Comparison of ENCODE assay signal across 9 cellular contexts in genomic region chr11:86523738-86524602, GRCh38.
A peak's percentile ranks its signal among the peaks of the same experiment; 100 is the strongest.
DNase-seq lines count a peak whose midpoint lies in the region; FAIRE-seq and TF ChIP-seq lines count a peak whose summit lies in the region.
"Had no signal": no experiment of that assay in that cellular context is flagged by ENCODE, and none has a peak within 500 bp of the region (broad histone marks: within the 10 kb centered on the region; RNA-seq: fewer than 3 reads in every experiment).

No MANE protein-coding gene starts in this region.

- H4K20me1 ChIP-seq in keratinocyte (ENCODE audit: control insufficient read depth, extremely low read depth, insufficient read depth, low read length) = no peaks in the 10 kb centered on the region

- H3K4me1 Mint-ChIP-seq in activated T-cell treated with anti-CD3 and anti-CD28 coated beads, Interleukin-2, amount 50 U/mL, for 24 hours (ENCODE audit: low read depth) = peaks cover 15% of the 10 kb centered on the region

- FAIRE-seq in keratinocyte (lab: Jason Lieb, UNC) = peak; percentile 80

- peak overlapping the region in 2 of 3 experiments; percentile 54 to 63 for H3K4me3 ChIP-seq in keratinocyte (ENCODE audit: control insufficient read depth in 2 of 3, extremely low read depth in 1 of 3, insufficient read depth in 2 of 3, low read depth in 1 of 3, low read length in 3 of 3)
- no peak overlapping the region for H3K4me3 ChIP-seq in tibial artery

- H3K79me2 ChIP-seq in keratinocyte (ENCODE audit: control insufficient read depth, insufficient read depth, low read length) = no peaks in the 10 kb centered on the region

- H3K9me3 ChIP-seq in keratinocyte (ENCODE audit: control insufficient read depth, low read depth, low read length) (no peaks in the 10 kb centered on the region), tibial artery (peaks cover 0 to 5% (median 0%) of the 10 kb centered on the region in 3 donors)

- no peak overlapping the region for H2AFZ ChIP-seq in keratinocyte (ENCODE audit: control insufficient read depth, low read length)

- H3K27me3 ChIP-seq in keratinocyte (ENCODE audit: control insufficient read depth, extremely low read depth, insufficient read depth, low read length) = no peaks in the 10 kb centered on the region
- H3K27me3 ChIP-seq in tibial artery = no peaks in the 10 kb centered on the region

- peak overlapping the region; percentile 24 for H3K27ac Mint-ChIP-seq in activated T-cell treated with anti-CD3 and anti-CD28 coated beads, Interleukin-2, amount 50 U/mL, for 24 hours

- peaks cover 2% of the 10 kb centered on the region for H3K27me3 Mint-ChIP-seq in activated T-cell treated with anti-CD3 and anti-CD28 coated beads, Interleukin-2, amount 50 U/mL, for 24 hours

- no peaks in the 10 kb centered on the region for H3K9me1 ChIP-seq in keratinocyte (ENCODE audit: control insufficient read depth, extremely low read depth, insufficient read depth, low read length)

- H3K9ac ChIP-seq in keratinocyte (ENCODE audit: control insufficient read depth, extremely low read depth, insufficient read depth, low read length) = peak overlapping the region; percentile 72

- dilution Hi-C loops in keratinocyte (cut with MboI; ENCODE audit: extremely low pct_ligation_motif_present, low sequenced_read_pairs) = no loop called here

- H3K4me1 ChIP-seq in keratinocyte (ENCODE audit: control insufficient read depth, extremely low read depth, insufficient read depth, low read length) (peaks cover 28% of the 10 kb centered on the region), tibial artery (peaks cover 0 to 44% (median 23%) of the 10 kb centered on the region in 4 donors)

- H3K36me3 ChIP-seq in keratinocyte (ENCODE audit: control insufficient read depth in 2 of 2, extremely low read depth in 1 of 2, insufficient read depth in 2 of 2, low read length in 2 of 2) (no peaks in the 10 kb centered on the region), tibial artery (peaks cover 0 to 6% (median 6%) of the 10 kb centered on the region in 3 donors)

- TF ChIP-seq CTCF in keratinocyte (optimal IDR thresholded peaks at IDR 0.05 in 1 of 3, IDR thresholded peaks at IDR 0.05 in 1 of 3, conservative IDR thresholded peaks at IDR 0.05 in 1 of 3; ENCODE audit: extremely low read depth in 1 of 3, insufficient read depth in 2 of 3, low read length in 3 of 3) = no peak
- no peak for TF ChIP-seq CTCF in tibial artery (IDR thresholded peaks at IDR 0.05)

- H3K9me3 Mint-ChIP-seq in activated T-cell treated with anti-CD3 and anti-CD28 coated beads, Interleukin-2, amount 50 U/mL, for 24 hours = peaks cover 20% of the 10 kb centered on the region

- H3K4me2 ChIP-seq in keratinocyte (ENCODE audit: control insufficient read depth, extremely low read depth, insufficient read depth, low read depth, low read length) = peak overlapping the region; percentile 86

- no peak for DNase-seq in activated T-cell treated with anti-CD3 and anti-CD28 coated beads, Interleukin-2, amount 50 U/mL, for 24 hours
- DNase-seq in activated T-cell treated with anti-CD3 and anti-CD28 coated beads for 4 hours (no peak), amniotic epithelial cell (ENCODE audit: low read depth) (peak; percentile 97), keratinocyte (ENCODE audit: low read depth, low spot score) (peak; percentile 96), tibial artery (peak in 1 of 2 donors; percentile 39), NCI-H82 treated with DMSO at 0.1 percent for 48 hours (lab: John Stamatoyannopoulos, UW; ENCODE audit: unreplicated experiment) (no peak), COR-L47 (lab: John Stamatoyannopoulos, UW) (no peak)
- no peak for DNase-seq in activated effector memory CD4-positive, alpha-beta T cell treated with anti-CD3 and anti-CD28 coated beads, Interleukin-2, amount 50 U/mL, for 16 hours
- DNase-seq: occipital lobe had no signal

- intact Hi-C loops in tibial artery (cut with DNase I; ENCODE audit: low total_unique reads) = no loop called here

- H3K4me3 Mint-ChIP-seq in activated T-cell treated with anti-CD3 and anti-CD28 coated beads, Interleukin-2, amount 50 U/mL, for 24 hours = no peak overlapping the region

- H3K36me3 Mint-ChIP-seq in activated T-cell treated with anti-CD3 and anti-CD28 coated beads, Interleukin-2, amount 50 U/mL, for 24 hours (ENCODE audit: low read depth) = peaks cover 10% of the 10 kb centered on the region

- H3K27ac ChIP-seq in keratinocyte (ENCODE audit: control insufficient read depth, insufficient read depth, low read length) (peak overlapping the region; percentile 95), tibial artery (peak overlapping the region; percentile 56 to 66)

Comparison
In these comparisons a context has a peak if more than half of its experiments do, and no peak if none do; other contexts are left out.
1. DNase-seq: peak in amniotic epithelial cell (single experiment) and keratinocyte (single experiment); none in activated T-cell treated with anti-CD3 and anti-CD28 coated beads, Interleukin-2, amount 50 U/mL, for 24 hours (single experiment), activated T-cell treated with anti-CD3 and anti-CD28 coated beads for 4 hours (single experiment), NCI-H82 treated with DMSO at 0.1 percent for 48 hours (single experiment), activated effector memory CD4-positive, alpha-beta T cell treated with anti-CD3 and anti-CD28 coated beads, Interleukin-2, amount 50 U/mL, for 16 hours (single experiment) and COR-L47 (single experiment).
2. H3K4me3 ChIP-seq: peak in keratinocyte (2 of 3); none in tibial artery (0 of 2).